In the genomic region with DNA sequence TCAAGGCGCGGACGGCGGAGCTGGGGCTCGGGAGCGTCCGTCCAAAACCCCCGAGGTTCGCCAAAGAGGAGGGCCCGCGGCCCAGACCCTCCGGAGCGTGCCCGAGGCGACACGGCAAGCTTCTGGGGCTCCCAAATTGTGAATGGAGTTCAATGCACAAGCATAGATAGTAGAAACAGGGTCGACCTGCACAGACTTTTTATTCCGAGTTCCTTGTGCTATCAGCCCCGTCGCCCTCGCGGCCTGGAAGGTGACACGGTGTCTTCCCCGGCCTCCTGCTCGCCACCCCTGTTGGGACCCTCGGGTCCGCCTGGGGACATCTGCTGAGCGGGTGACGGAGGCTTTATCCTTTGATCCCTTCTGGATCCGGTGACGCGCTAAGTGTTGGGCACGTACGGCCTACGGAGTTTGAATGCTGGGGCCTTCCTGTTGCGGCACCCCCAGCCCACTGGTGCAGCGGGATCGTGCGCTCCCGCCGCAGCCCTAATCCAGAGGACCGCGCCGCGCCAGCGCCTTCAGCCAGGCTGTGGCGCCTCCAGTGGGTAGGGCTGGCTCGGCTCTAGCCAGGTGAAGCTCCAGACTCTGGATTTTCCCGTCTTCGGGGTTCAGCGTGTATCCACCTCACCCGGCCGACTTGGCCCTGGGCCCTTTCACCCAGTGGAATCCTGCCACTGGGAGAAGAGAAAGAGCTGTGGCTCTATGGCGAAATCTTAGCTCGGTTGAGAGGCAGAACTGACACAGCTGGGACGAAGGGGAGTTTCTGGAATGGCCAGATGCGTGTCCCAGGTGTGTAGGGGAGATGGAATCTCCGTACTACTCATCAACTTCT, we compare ENCODE assay signal across 12 cellular contexts. TPM values are rescaled to one million over a fixed set of nuclear protein-coding genes. Genes with fewer than 3 reads are reported as not detected.
A peak's percentile ranks its signal among the peaks of the same experiment; 100 is the strongest.
DNase-seq lines count a peak whose midpoint lies in the region; ATAC-seq and TF ChIP-seq lines count a peak whose summit lies in the region.
"Had no signal": no experiment of that assay in that cellular context is flagged by ENCODE, and none has a peak within 500 bp of the region (broad histone marks: within the 10 kb centered on the region; RNA-seq: fewer than 3 reads in every experiment).

No MANE protein-coding gene starts in this region.

- no peak for ATAC-seq in activated T-helper 17 cell treated with anti-CD3 and anti-CD28 coated beads, Interleukin-2, amount 50 U/mL, for 72 hours (replicated peaks)
- no peak for ATAC-seq in HG03442 (IDR thresholded peaks at IDR 0.05; ENCODE audit: unreplicated experiment)

- no peaks in the 10 kb centered on the region for H4K20me1 ChIP-seq in GM23248 (ENCODE audit: insufficient read depth)

- in situ Hi-C loops in GM23248 (cut with MboI): no loop called here

- no peaks in the 10 kb centered on the region for H3K79me2 ChIP-seq in GM23248 (ENCODE audit: insufficient read depth)

- H3K4me1 Mint-ChIP-seq in activated T-helper 17 cell treated with anti-CD3 and anti-CD28 coated beads, Interleukin-2, amount 50 U/mL, for 72 hours: no peaks in the 10 kb centered on the region

- H3K36me3 ChIP-seq in GM23248 (ENCODE audit: low read depth) (no peaks in the 10 kb centered on the region), iPS-20b (ENCODE audit: insufficient read depth, low read depth, low read length) (no peaks in the 10 kb centered on the region), sigmoid colon (no peaks in the 10 kb centered on the region)

- no peaks in the 10 kb centered on the region for H3K36me3 Mint-ChIP-seq in activated T-helper 17 cell treated with anti-CD3 and anti-CD28 coated beads, Interleukin-2, amount 50 U/mL, for 72 hours (ENCODE audit: low read depth)

- H3K27me3 Mint-ChIP-seq in activated T-helper 17 cell treated with anti-CD3 and anti-CD28 coated beads, Interleukin-2, amount 50 U/mL, for 72 hours: peaks cover 59% of the 10 kb centered on the region

- WGBS in GM23248 (ENCODE audit: low coverage in 1 of 2, low lambda C conversion rate in 2 of 2, missing lambda C conversion rate in 2 of 2), 2 experiments: 65% methylated on average over 58 of the region's 58 CpGs
- WGBS in sigmoid colon, 2 donors: 14 to 21% methylated on average over 58 of the region's 58 CpGs

- H3K4me3 Mint-ChIP-seq in activated T-helper 17 cell treated with anti-CD3 and anti-CD28 coated beads, Interleukin-2, amount 50 U/mL, for 72 hours: peak overlapping the region; percentile 34

- no peaks in the 10 kb centered on the region for H3F3A ChIP-seq in GM23248 (ENCODE audit: insufficient read depth)

- peak overlapping the region; percentile 60; the same call in 1 of the 2 replicates for H2AFZ ChIP-seq in GM23248

- no peaks in the 10 kb centered on the region for H3K9me2 ChIP-seq in GM23248 (ENCODE audit: insufficient read depth)

- no peak for TF ChIP-seq EP300 in sigmoid colon (IDR thresholded peaks at IDR 0.05)

- no peak overlapping the region for H3K27ac ChIP-seq in GM23248
- no peak overlapping the region for H3K27ac ChIP-seq in iPS-20b (ENCODE audit: low read length)
- H3K27ac ChIP-seq in sigmoid colon: peak overlapping the region in 1 of 4 donors; percentile 14
- H3K27ac ChIP-seq: RWPE1 had no signal

- H3K4me1 ChIP-seq in GM23248 (ENCODE audit: insufficient read depth): no peaks in the 10 kb centered on the region
- H3K4me1 ChIP-seq in iPS-20b (ENCODE audit: insufficient read depth, low read length): peaks cover 7% of the 10 kb centered on the region; the same call in 1 of the 2 replicates
- H3K4me1 ChIP-seq in sigmoid colon: peaks cover 0 to 48% (median 26%) of the 10 kb centered on the region in 4 donors

- no peak for TF ChIP-seq CTCF in sigmoid colon (IDR thresholded peaks at IDR 0.05)

- H3K27me3 ChIP-seq in GM23248 (replicated peaks; ENCODE audit: insufficient read depth): peaks cover 54% of the 10 kb centered on the region
- H3K27me3 ChIP-seq in iPS-20b (ENCODE audit: insufficient read depth, low read length): peaks cover 99% of the 10 kb centered on the region
- peaks cover 0 to 13% (median 8%) of the 10 kb centered on the region in 3 donors for H3K27me3 ChIP-seq in sigmoid colon

- H3K4me3 ChIP-seq in GM23248 (no peak overlapping the region), iPS-20b (ENCODE audit: low read length) (peak overlapping the region; percentile 48; the same call in 1 of the 2 replicates), sigmoid colon (peak overlapping the region; percentile 24 to 70 (median 56))

- no peak overlapping the region for H3K9ac ChIP-seq in GM23248
- no peak overlapping the region for H3K9ac ChIP-seq in iPS-20b (ENCODE audit: low read depth, low read length)

- intact Hi-C loops in sigmoid colon (cut with DNase I): loop anchor here (5.0 kb wide), 1 partner anchor 153 kb away; no protein-coding TSS in a partner anchor

- no peak for DNase-seq in GM23248
- no peak for DNase-seq in sigmoid colon
- DNase-seq in germinal center (ENCODE audit: low spot score): no peak
- DNase-seq in activated CD4-positive, alpha-beta T cell treated with anti-CD3 and anti-CD28 coated beads, Interleukin-2, amount 50 U/mL, for 4 hours: no peak
- no peak for DNase-seq in AG08395 (ENCODE audit: low spot score)
- DNase-seq: activated CD4-positive, alpha-beta T cell treated with anti-CD3 and anti-CD28 coated beads for 1 hour; NCI-H2081 treated with DMSO at 0.1 percent for 48 hours had no signal

- H3K9me3 ChIP-seq in GM23248 (ENCODE audit: low read depth): no peaks in the 10 kb centered on the region
- no peaks in the 10 kb centered on the region for H3K9me3 ChIP-seq in iPS-20b (ENCODE audit: insufficient read depth, low read depth, low read length)
- no peaks in the 10 kb centered on the region for H3K9me3 ChIP-seq in sigmoid colon

- H3K4me2 ChIP-seq in GM23248 (ENCODE audit: unreplicated experiment): no peak overlapping the region

- H3K9me3 Mint-ChIP-seq in activated T-helper 17 cell treated with anti-CD3 and anti-CD28 coated beads, Interleukin-2, amount 50 U/mL, for 72 hours: no peaks in the 10 kb centered on the region

- no peak for TF ChIP-seq POLR2A in sigmoid colon (IDR thresholded peaks at IDR 0.05)

- no peak overlapping the region for H3K27ac Mint-ChIP-seq in activated T-helper 17 cell treated with anti-CD3 and anti-CD28 coated beads, Interleukin-2, amount 50 U/mL, for 72 hours

RNA-seq across cellular contexts. Expression of a gene that starts 17.0 kb away (rescaled TPM):
- total RNA-seq in GM23248 (2014; rRNA removed; shearing (Covaris generic)): 0.11 TPM in 1 of 2 replicates, not detected in the other
- 0.06 and 0.21 TPM in 2 replicates for polyA plus RNA-seq in GM23248 (2016; fragmentation: Nextera tagmentation; extraction: Ambion mirVana)
- total RNA-seq in activated T-helper 17 cell treated with anti-CD3 and anti-CD28 coated beads, Interleukin-2, amount 50 U/mL, for 72 hours: under 1 TPM; 0.63 to 0.87 TPM
- 10 to 100 TPM; 10.5 to 20.3 (median 16.3) TPM for total RNA-seq in sigmoid colon
- polyA plus RNA-seq in sigmoid colon: 1 to 10 TPM in 2 of 3 donors, under 1 TPM in 1; 0.69 to 3.3 (median 1.2) TPM

RNA-seq across cellular contexts. Expression of a gene that starts 38.8 kb away (rescaled TPM):
- 0.11 TPM in 1 of 2 replicates, not detected in the other for total RNA-seq in GM23248 (2014; rRNA removed; shearing (Covaris generic))
- not detected in 2 replicates for polyA plus RNA-seq in GM23248 (2016; fragmentation: Nextera tagmentation; extraction: Ambion mirVana)
- total RNA-seq in activated T-helper 17 cell treated with anti-CD3 and anti-CD28 coated beads, Interleukin-2, amount 50 U/mL, for 72 hours: 10 to 100 TPM; 47.2 to 78.6 TPM
- 10 to 100 TPM in 2 of 4 donors, 1 to 10 TPM in 2; 5.4 to 13.6 (median 9.9) TPM for total RNA-seq in sigmoid colon
- 10 to 100 TPM in 1 of 3 donors, 1 to 10 TPM in 2; 2.4 to 12.4 (median 3.5) TPM for polyA plus RNA-seq in sigmoid colon
- total RNA-seq: osteocyte had no signal

Comparison
In these comparisons a context has a peak if more than half of its experiments do, and no peak if none do; other contexts are left out.
1. RNA of a gene that starts 17.0 kb away (total RNA-seq): 10.5 to 20.3 TPM in sigmoid colon; 0.63 to 0.87 TPM in activated T-helper 17 cell treated with anti-CD3 and anti-CD28 coated beads, Interleukin-2, amount 50 U/mL, for 72 hours and 0.11 TPM in GM23248; every median in the first group is over 4 times any median in the second.